ENCODE assay signal across 19 cellular contexts in the genomic region with DNA sequence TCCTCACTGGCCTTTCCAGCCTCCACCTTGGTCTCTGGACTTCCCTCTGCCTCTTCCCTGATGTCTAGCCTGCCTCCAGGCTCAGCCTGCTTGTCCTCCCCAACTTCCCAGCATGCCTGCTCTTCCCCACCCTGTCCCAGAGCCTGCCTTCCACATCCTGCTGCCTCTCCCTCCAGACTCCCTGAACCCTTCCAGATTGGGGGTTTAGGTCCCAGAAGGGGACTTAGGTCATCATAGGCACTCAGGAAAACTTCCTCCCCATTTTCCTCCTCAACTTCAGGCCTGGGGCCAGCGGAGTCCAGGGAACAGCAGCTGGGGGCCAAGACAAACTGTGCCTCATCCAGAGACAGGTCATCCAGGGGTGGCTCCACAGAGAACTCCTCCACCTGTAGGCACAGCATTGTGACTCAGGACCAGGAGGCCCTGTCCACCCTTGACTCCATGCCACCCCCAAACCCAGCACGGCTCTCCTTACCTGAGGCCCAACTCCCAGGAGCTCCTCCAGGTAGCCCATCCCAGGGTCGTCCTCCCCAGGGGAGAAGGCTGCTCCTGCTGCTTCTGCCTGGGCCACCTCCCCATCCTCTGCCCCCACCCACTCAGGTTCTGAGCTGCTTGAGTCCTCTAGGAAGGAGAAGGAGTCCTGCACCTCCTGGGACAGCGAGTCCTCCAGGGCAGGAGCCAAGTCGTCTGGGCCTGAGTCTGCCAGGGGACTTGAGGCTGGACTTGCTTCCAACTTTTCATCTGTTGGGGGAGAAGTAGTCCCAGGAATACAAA. TPM values are rescaled to one million over a fixed set of nuclear protein-coding genes. Genes with fewer than 3 reads are reported as not detected.
A peak's percentile ranks its signal among the peaks of the same experiment; 100 is the strongest.
DNase-seq lines count a peak whose midpoint lies in the region; ATAC-seq, FAIRE-seq and TF ChIP-seq lines count a peak whose summit lies in the region.
"Had no signal": no experiment of that assay in that cellular context is flagged by ENCODE, and none has a peak within 500 bp of the region (broad histone marks: within the 10 kb centered on the region; RNA-seq: fewer than 3 reads in every experiment).

No MANE protein-coding gene starts in this region.

- no peak for TF ChIP-seq CTCF in H1 (IDR thresholded peaks at IDR 0.05; ENCODE audit: control extremely low read depth in 1 of 3, insufficient read depth in 1 of 3, low read depth in 1 of 3, low read length in 3 of 3)

- H3K27me3 Mint-ChIP-seq in activated CD8-positive, alpha-beta memory T cell treated with anti-CD3 and anti-CD28 coated beads, Interleukin-2, amount 10 ng/mL, durations not matched to agents 7 days and 5 days, result no peaks in the 10 kb centered on the region
- H3K27me3 Mint-ChIP-seq in T-helper 17 cell, result no peaks in the 10 kb centered on the region
- H3K27me3 Mint-ChIP-seq in stimulated activated memory B cell treated with anti-CD40 and anti-IgM and Interleukin-4, amounts not matched to agents 10 μg/mL and 1 μg/mL and 100 μg/mL, for 72 hours, result no peaks in the 10 kb centered on the region

- peak overlapping the region; percentile 71 for H3K27ac Mint-ChIP-seq in activated CD8-positive, alpha-beta memory T cell treated with anti-CD3 and anti-CD28 coated beads, Interleukin-2, amount 10 ng/mL, durations not matched to agents 7 days and 5 days
- H3K27ac Mint-ChIP-seq in T-helper 17 cell, result peak overlapping the region; percentile 98
- peak overlapping the region; percentile 95 for H3K27ac Mint-ChIP-seq in stimulated activated memory B cell treated with anti-CD40 and anti-IgM and Interleukin-4, amounts not matched to agents 10 μg/mL and 1 μg/mL and 100 μg/mL, for 72 hours
- H3K27ac Mint-ChIP-seq: endodermal cell had no signal

- no peak overlapping the region for H3K14ac ChIP-seq in H1 (ENCODE audit: insufficient read length)

- CTCF ChIA-PET in activated CD8-positive, alpha-beta memory T cell treated with anti-CD3 and anti-CD28 coated beads, Interleukin-2, amount 10 ng/mL, durations not matched to agents 7 days and 5 days (lab: Charles Lee), result interaction anchor here (0.9 to 3.7 kb wide), 2 partner anchors 10 to 92 kb away, joined by 4 to 13 read pairs; a partner anchor contains a TSS
- CTCF ChIA-PET in H1 (lab: Charles Lee; ENCODE audit: partially characterized antibody), result interaction anchor here (0.5 to 1.3 kb wide), 5 partner anchors 7 to 48 kb away, joined by 3 read pairs; no protein-coding TSS in a partner anchor

- no peak overlapping the region for H4K5ac ChIP-seq in H1 (ENCODE audit: insufficient read length, low read depth, low read length)

- no peak overlapping the region for H3K4ac ChIP-seq in H1 (replicated peaks; ENCODE audit: insufficient read length, low read depth, low read length)

- peaks cover 0 to 4% (median 1%) of the 10 kb centered on the region in 4 experiments; a peak in 2 of 7 replicates for H3K4me1 ChIP-seq in H1 (replicated peaks in 1 of 4; ENCODE audit: control insufficient read depth in 3 of 4, insufficient read depth in 4 of 4, low read length in 3 of 4)

- no peak overlapping the region for H2AFZ ChIP-seq in H1 (ENCODE audit: low read length)

- 88% methylated on average over 5 of the region's 5 CpGs; no CpG with 5 or more reads in 1 of the 2 experiments for WGBS in H1 (ENCODE audit: extremely low coverage in 1 of 2, insufficient coverage in 1 of 2, insufficient read length in 1 of 2, insufficient replicate concordance in 2 of 2, low coverage in 1 of 2, low lambda C conversion rate in 2 of 2, missing lambda C conversion rate in 1 of 2), 2 experiments

- no peak for TF ChIP-seq POLR2A in H1 (IDR thresholded peaks at IDR 0.05; ENCODE audit: control extremely low read depth in 1 of 2, low read depth in 2 of 2, low read length in 2 of 2)

- no peak overlapping the region for H3K4me3 ChIP-seq in H1 (ENCODE audit: extremely low read depth in 1 of 4, insufficient read depth in 2 of 4, low read depth in 3 of 4, low read length in 4 of 4)
- H3K4me3 ChIP-seq: Peyer's patch, smooth muscle cell had no signal

- peaks cover 7% of the 10 kb centered on the region for H3K23me2 ChIP-seq in H1 (ENCODE audit: low read depth, low read length)

- H3K4me2 ChIP-seq in H1 (ENCODE audit: insufficient read depth in 1 of 2, low read depth in 2 of 2, low read length in 2 of 2), result no peak overlapping the region
- H3K4me2 ChIP-seq: SK-N-SH, smooth muscle cell had no signal

- no peaks in the 10 kb centered on the region for H3K36me3 ChIP-seq in H1 (ENCODE audit: control insufficient read depth in 2 of 4, insufficient read depth in 4 of 4, low read length in 3 of 4)

- H4K91ac ChIP-seq in H1 (replicated peaks; ENCODE audit: insufficient read length, low read length), result no peak overlapping the region

- no peaks in the 10 kb centered on the region for H3K9me3 Mint-ChIP-seq in activated CD8-positive, alpha-beta memory T cell treated with anti-CD3 and anti-CD28 coated beads, Interleukin-2, amount 10 ng/mL, durations not matched to agents 7 days and 5 days (ENCODE audit: low read depth)
- no peaks in the 10 kb centered on the region for H3K9me3 Mint-ChIP-seq in stimulated activated memory B cell treated with anti-CD40 and anti-IgM and Interleukin-4, amounts not matched to agents 10 μg/mL and 1 μg/mL and 100 μg/mL, for 72 hours

- H3K27ac ChIP-seq in H1 (ENCODE audit: low read depth, low read length), result no peak overlapping the region
- H3K27ac ChIP-seq: VCaP had no signal

- TF ChIP-seq RAD21 in H1 (IDR thresholded peaks at IDR 0.05 in 1 of 2, conservative IDR thresholded peaks at IDR 0.05 in 1 of 2; ENCODE audit: low read depth in 2 of 2, low read length in 2 of 2), result no peak

- H3K9ac ChIP-seq in H1 (replicated peaks in 1 of 4; ENCODE audit: extremely low read depth in 1 of 4, low read depth in 3 of 4, low read length in 3 of 4), result no peak overlapping the region
- H3K9ac ChIP-seq: SK-N-SH had no signal

- no peak for DNase-seq in activated CD8-positive, alpha-beta memory T cell treated with anti-CD3 and anti-CD28 coated beads, Interleukin-2, amount 10 ng/mL, durations not matched to agents 7 days and 5 days
- DNase-seq in activated CD8-positive, alpha-beta memory T cell treated with anti-CD3 and anti-CD28 coated beads, Interleukin-2, amount 50 U/mL, for 48 hours, result no peak
- DNase-seq in T-helper 17 cell (no peak), H1 (ENCODE audit: low read depth in 1 of 2, low spot score in 2 of 2) (no peak), MV-4-11 (lab: John Stamatoyannopoulos, UW) (no peak)
- DNase-seq: activated CD8-positive, alpha-beta memory T cell treated with anti-CD3 and anti-CD28 coated beads, Interleukin-2, amount 50 U/mL, for 4 hours; central memory CD4-positive, alpha-beta T cell; endodermal cell; NCI-H1417; NCI-H2171; Peyer's patch; SK-N-SH; stimulated activated naive CD4-positive, alpha-beta T cell treated with Interleukin-2 at 50 U/mL for 16 hours had no signal

- H3K23ac ChIP-seq in H1 (ENCODE audit: insufficient read length), result no peak overlapping the region

- POLR2A ChIA-PET in H1 (lab: Charles Lee; ENCODE audit: partially characterized antibody), result interaction anchor here (0.6 to 1.3 kb wide), 3 partner anchors 10 to 114 kb away, joined by 3 read pairs; a partner anchor contains a TSS

- ATAC-seq in activated CD8-positive, alpha-beta memory T cell treated with anti-CD3 and anti-CD28 coated beads, Interleukin-2, amount 10 ng/mL, durations not matched to agents 7 days and 5 days, result no peak
- no peak for ATAC-seq in T-helper 17 cell
- no peak for ATAC-seq in stimulated activated memory B cell treated with anti-CD40 and anti-IgM and Interleukin-4, amounts not matched to agents 10 μg/mL and 1 μg/mL and 100 μg/mL, for 72 hours
- no peak for ATAC-seq in HG03108 (IDR thresholded peaks at IDR 0.05; ENCODE audit: unreplicated experiment)
- no peak for ATAC-seq in GM21447 (IDR thresholded peaks at IDR 0.05; ENCODE audit: unreplicated experiment)

- H2BK5ac ChIP-seq in H1 (ENCODE audit: low read depth, low read length), result no peak overlapping the region

- TF ChIP-seq EP300 in H1 (IDR thresholded peaks at IDR 0.05; ENCODE audit: borderline replicate concordance in 1 of 2, low read depth in 2 of 2, low read length in 2 of 2), result no peak

- peaks cover 66% of the 10 kb centered on the region for H3K36me3 Mint-ChIP-seq in activated CD8-positive, alpha-beta memory T cell treated with anti-CD3 and anti-CD28 coated beads, Interleukin-2, amount 10 ng/mL, durations not matched to agents 7 days and 5 days
- peaks cover 15% of the 10 kb centered on the region for H3K36me3 Mint-ChIP-seq in T-helper 17 cell (ENCODE audit: low read depth)
- peaks cover 58% of the 10 kb centered on the region for H3K36me3 Mint-ChIP-seq in stimulated activated memory B cell treated with anti-CD40 and anti-IgM and Interleukin-4, amounts not matched to agents 10 μg/mL and 1 μg/mL and 100 μg/mL, for 72 hours

- H2BK20ac ChIP-seq in H1 (ENCODE audit: low read length), result no peak overlapping the region

- H4K20me1 ChIP-seq in H1 (replicated peaks in 1 of 2; ENCODE audit: control insufficient read depth in 1 of 2, insufficient read depth in 2 of 2, low read length in 2 of 2), result no peaks in the 10 kb centered on the region

- H3K4me1 Mint-ChIP-seq in activated CD8-positive, alpha-beta memory T cell treated with anti-CD3 and anti-CD28 coated beads, Interleukin-2, amount 10 ng/mL, durations not matched to agents 7 days and 5 days, result peaks cover 51% of the 10 kb centered on the region
- peaks cover 32% of the 10 kb centered on the region for H3K4me1 Mint-ChIP-seq in T-helper 17 cell
- H3K4me1 Mint-ChIP-seq in stimulated activated memory B cell treated with anti-CD40 and anti-IgM and Interleukin-4, amounts not matched to agents 10 μg/mL and 1 μg/mL and 100 μg/mL, for 72 hours, result peaks cover 45% of the 10 kb centered on the region

- peaks cover 0 to 17% (median 8%) of the 10 kb centered on the region in 4 experiments; a peak in 6 of 7 replicates for H3K27me3 ChIP-seq in H1 (replicated peaks in 1 of 4; ENCODE audit: control insufficient read depth in 3 of 4, extremely low read depth in 1 of 4, insufficient read depth in 3 of 4, low read length in 3 of 4)
- H3K27me3 ChIP-seq: Peyer's patch had no signal

- H3K18ac ChIP-seq in H1 (ENCODE audit: extremely low read depth, low read length), result no peak overlapping the region

- H3K4me3 Mint-ChIP-seq in activated CD8-positive, alpha-beta memory T cell treated with anti-CD3 and anti-CD28 coated beads, Interleukin-2, amount 10 ng/mL, durations not matched to agents 7 days and 5 days, result no peak overlapping the region
- no peak overlapping the region for H3K4me3 Mint-ChIP-seq in T-helper 17 cell
- H3K4me3 Mint-ChIP-seq in stimulated activated memory B cell treated with anti-CD40 and anti-IgM and Interleukin-4, amounts not matched to agents 10 μg/mL and 1 μg/mL and 100 μg/mL, for 72 hours, result no peak overlapping the region
- H3K4me3 Mint-ChIP-seq: endodermal cell had no signal

- no peak overlapping the region for H2BK15ac ChIP-seq in H1 (ENCODE audit: low read length)

- H4K8ac ChIP-seq in H1 (ENCODE audit: extremely low read depth, insufficient read depth, low read length), result no peak overlapping the region; the same call in 1 of the 2 replicates

- H2BK12ac ChIP-seq in H1 (ENCODE audit: low read depth, low read length), result no peak overlapping the region

- H3K9me3 ChIP-seq in T-helper 17 cell (ENCODE audit: control insufficient read depth, low read length, poor library complexity, severe bottlenecking) (no peaks in the 10 kb centered on the region), H1 (ENCODE audit: insufficient read depth in 2 of 2, low read depth in 1 of 2, low read length in 1 of 2) (peaks cover 0 to 12% of the 10 kb centered on the region in 2 experiments; a peak in 1 of 4 replicates)
- H3K9me3 ChIP-seq: Peyer's patch, SK-N-SH had no signal

- H3K79me2 ChIP-seq in H1 (ENCODE audit: control insufficient read depth in 1 of 2, insufficient read depth in 2 of 2, low read length in 2 of 2), result peaks cover 0 to 10% of the 10 kb centered on the region in 2 experiments; a peak in 2 of 4 replicates

- H3K56ac ChIP-seq in H1 (replicated peaks; ENCODE audit: insufficient read length, low read depth, low read length), result no peak overlapping the region

- H2BK120ac ChIP-seq in H1 (replicated peaks; ENCODE audit: low read depth, low read length), result no peak overlapping the region

- H2AK5ac ChIP-seq in H1 (ENCODE audit: low read depth, low read length), result no peak overlapping the region

- peaks cover 6% of the 10 kb centered on the region for H3K79me1 ChIP-seq in H1 (ENCODE audit: low read depth, low read length)

- FAIRE-seq in H1 (lab: Jason Lieb, UNC), result no peak

RNA-seq across cellular contexts. Expression of a gene that starts 3.4 kb away (rescaled TPM):
- 10 to 100 TPM; 75.4 to 90.1 TPM for total RNA-seq in activated CD8-positive, alpha-beta memory T cell treated with anti-CD3 and anti-CD28 coated beads, Interleukin-2, amount 10 ng/mL, durations not matched to agents 7 days and 5 days
- 10 to 100 TPM; 80.6 to 85.4 TPM for total RNA-seq in T-helper 17 cell
- 68.9 and 74.6 TPM in 2 replicates for total RNA-seq in H1 (2021; fragmentation: NEBNext Ultra II Directional; extraction: Animal tissue kit (Norgen Biotek cat#: 25700))
- 45.7 and 50.3 TPM in 2 replicates for polyA plus RNA-seq in H1 (2011; rRNA removed)
- 44.0 TPM for polyA plus RNA-seq in H1 (2011; cell fraction: cytosol; rRNA removed)
- 137 TPM for polyA plus RNA-seq in H1 (2011; cell fraction: nucleus; rRNA removed)
- polyA plus RNA-seq in H1 (2012, experiment 1 of 2), result 48.6 to 69.9 TPM (median 68.1 TPM) in 4 replicates
- polyA plus RNA-seq in H1 (2012, experiment 2 of 2), result 51.8 TPM
- 31.1 TPM for polyA plus RNA-seq in H1 (2013, experiment 1 of 2)
- 31.4 TPM for polyA plus RNA-seq in H1 (2013, experiment 2 of 2)
- 133 and 196 TPM in 2 replicates for polyA minus RNA-seq in H1 (2011; rRNA and poly(A)+ RNA removed)
- 47.3 TPM for polyA minus RNA-seq in H1 (2011; cell fraction: cytosol; rRNA and poly(A)+ RNA removed)
- polyA minus RNA-seq in H1 (2011; cell fraction: nucleus; rRNA and poly(A)+ RNA removed), result 38.2 TPM

RNA-seq across cellular contexts. Expression of a gene that starts 10.4 kb away (rescaled TPM):
- 10 to 100 TPM; 62.8 TPM for total RNA-seq in activated CD8-positive, alpha-beta memory T cell treated with anti-CD3 and anti-CD28 coated beads, Interleukin-2, amount 10 ng/mL, durations not matched to agents 7 days and 5 days
- total RNA-seq in T-helper 17 cell, result 10 to 100 TPM; 45.5 to 45.7 TPM
- total RNA-seq in H1 (2021; fragmentation: NEBNext Ultra II Directional; extraction: Animal tissue kit (Norgen Biotek cat#: 25700)), result 60.4 and 60.9 TPM in 2 replicates
- polyA plus RNA-seq in H1 (2011; rRNA removed), result 314 and 360 TPM in 2 replicates
- polyA plus RNA-seq in H1 (2011; cell fraction: cytosol; rRNA removed), result 233 TPM
- polyA plus RNA-seq in H1 (2011; cell fraction: nucleus; rRNA removed), result 138 TPM
- 57.6 to 120 TPM (median 104 TPM) in 4 replicates for polyA plus RNA-seq in H1 (2012, experiment 1 of 2)
- 148 TPM for polyA plus RNA-seq in H1 (2012, experiment 2 of 2)
- 135 TPM for polyA plus RNA-seq in H1 (2013, experiment 1 of 2)
- polyA plus RNA-seq in H1 (2013, experiment 2 of 2), result 134 TPM
- polyA minus RNA-seq in H1 (2011; rRNA and poly(A)+ RNA removed), result 8.8 and 15.5 TPM in 2 replicates
- 20.8 TPM for polyA minus RNA-seq in H1 (2011; cell fraction: cytosol; rRNA and poly(A)+ RNA removed)
- 26.1 TPM for polyA minus RNA-seq in H1 (2011; cell fraction: nucleus; rRNA and poly(A)+ RNA removed)

RNA-seq across cellular contexts. Expression of a gene that starts 20.6 kb away (rescaled TPM):
- 100 to 1,000 TPM; 260 to 273 TPM for total RNA-seq in activated CD8-positive, alpha-beta memory T cell treated with anti-CD3 and anti-CD28 coated beads, Interleukin-2, amount 10 ng/mL, durations not matched to agents 7 days and 5 days
- 100 to 1,000 TPM; 156 to 189 TPM for total RNA-seq in T-helper 17 cell
- total RNA-seq in H1 (2021; fragmentation: NEBNext Ultra II Directional; extraction: Animal tissue kit (Norgen Biotek cat#: 25700)), result 0.39 and 0.40 TPM in 2 replicates
- 0.27 and 0.50 TPM in 2 replicates for polyA plus RNA-seq in H1 (2011; rRNA removed)
- 0.66 TPM for polyA plus RNA-seq in H1 (2011; cell fraction: cytosol; rRNA removed)
- polyA plus RNA-seq in H1 (2011; cell fraction: nucleus; rRNA removed), result 0.57 TPM
- polyA plus RNA-seq in H1 (2012, experiment 1 of 2), result 0.42 to 0.74 TPM (median 0.62 TPM) in 4 replicates
- polyA plus RNA-seq in H1 (2012, experiment 2 of 2), result 0.13 TPM
- polyA plus RNA-seq in H1 (2013, experiment 1 of 2), result 0.08 TPM
- polyA plus RNA-seq in H1 (2013, experiment 2 of 2), result 0.09 TPM
- polyA minus RNA-seq in H1 (2011; rRNA and poly(A)+ RNA removed), result 0.44 and 0.49 TPM in 2 replicates
- polyA minus RNA-seq in H1 (2011; cell fraction: cytosol; rRNA and poly(A)+ RNA removed), result not detected
- 0.30 TPM for polyA minus RNA-seq in H1 (2011; cell fraction: nucleus; rRNA and poly(A)+ RNA removed)
- total RNA-seq: A673 had no signal
- polyA plus RNA-seq: SK-N-SH had no signal

RNA-seq across cellular contexts. Expression of a gene that starts 28.2 kb away (rescaled TPM):
- 10 to 100 TPM; 13.5 to 14.0 TPM for total RNA-seq in activated CD8-positive, alpha-beta memory T cell treated with anti-CD3 and anti-CD28 coated beads, Interleukin-2, amount 10 ng/mL, durations not matched to agents 7 days and 5 days
- 10 to 100 TPM; 13.5 to 23.6 TPM for total RNA-seq in T-helper 17 cell
- total RNA-seq in H1 (2021; fragmentation: NEBNext Ultra II Directional; extraction: Animal tissue kit (Norgen Biotek cat#: 25700)), result 143 and 159 TPM in 2 replicates
- polyA plus RNA-seq in H1 (2011; rRNA removed), result 170 and 200 TPM in 2 replicates
- polyA plus RNA-seq in H1 (2011; cell fraction: cytosol; rRNA removed), result 209 TPM
- 263 TPM for polyA plus RNA-seq in H1 (2011; cell fraction: nucleus; rRNA removed)
- polyA plus RNA-seq in H1 (2012, experiment 1 of 2), result 95.6 to 141 TPM (median 108 TPM) in 4 replicates
- polyA plus RNA-seq in H1 (2012, experiment 2 of 2), result 73.5 TPM
- 109 TPM for polyA plus RNA-seq in H1 (2013, experiment 1 of 2)
- 126 TPM for polyA plus RNA-seq in H1 (2013, experiment 2 of 2)
- polyA minus RNA-seq in H1 (2011; rRNA and poly(A)+ RNA removed), result 478 and 502 TPM in 2 replicates
- polyA minus RNA-seq in H1 (2011; cell fraction: cytosol; rRNA and poly(A)+ RNA removed), result 112 TPM
- polyA minus RNA-seq in H1 (2011; cell fraction: nucleus; rRNA and poly(A)+ RNA removed), result 133 TPM

RNA-seq across cellular contexts. Expression of a gene that starts 40.2 kb away (rescaled TPM):
- total RNA-seq in activated CD8-positive, alpha-beta memory T cell treated with anti-CD3 and anti-CD28 coated beads, Interleukin-2, amount 10 ng/mL, durations not matched to agents 7 days and 5 days, result under 1 TPM; 0.12 TPM
- not detected for total RNA-seq in T-helper 17 cell
- 0.19 and 0.29 TPM in 2 replicates for total RNA-seq in H1 (2021; fragmentation: NEBNext Ultra II Directional; extraction: Animal tissue kit (Norgen Biotek cat#: 25700))
- 0.71 and 0.86 TPM in 2 replicates for polyA plus RNA-seq in H1 (2011; rRNA removed)
- 1.4 TPM for polyA plus RNA-seq in H1 (2011; cell fraction: cytosol; rRNA removed)
- 0.16 TPM for polyA plus RNA-seq in H1 (2011; cell fraction: nucleus; rRNA removed)
- polyA plus RNA-seq in H1 (2012, experiment 1 of 2), result 0.69 to 0.89 TPM (median 0.76 TPM) in 4 replicates
- polyA plus RNA-seq in H1 (2012, experiment 2 of 2), result 0.31 TPM
- polyA plus RNA-seq in H1 (2013, experiment 1 of 2), result 0.18 TPM
- 0.11 TPM for polyA plus RNA-seq in H1 (2013, experiment 2 of 2)
- 0.95 and 1.2 TPM in 2 replicates for polyA minus RNA-seq in H1 (2011; rRNA and poly(A)+ RNA removed)
- not detected for polyA minus RNA-seq in H1 (2011; cell fraction: cytosol; rRNA and poly(A)+ RNA removed)
- polyA minus RNA-seq in H1 (2011; cell fraction: nucleus; rRNA and poly(A)+ RNA removed), result 0.80 TPM
- total RNA-seq: A673, endodermal cell had no signal

Comparison
In these comparisons a context has a peak if more than half of its experiments do, and no peak if none do; other contexts are left out.
1. RNA of a gene that starts 20.6 kb away (total RNA-seq): 260 to 273 TPM in activated CD8-positive, alpha-beta memory T cell treated with anti-CD3 and anti-CD28 coated beads, Interleukin-2, amount 10 ng/mL, durations not matched to agents 7 days and 5 days and 156 to 189 TPM in T-helper 17 cell; 0.39 to 0.40 TPM in H1; every median in the first group is over 100 times any median in the second.
2. Peak in every context shown above with its lines, with median percentiles within 50 percentile points of each other: H3K27ac Mint-ChIP-seq.